Comparison of ENCODE assay signal across 1 cellular context in genomic region chr3:127744216-127744815, GRCh38.
TF ChIP-seq lines count a peak whose summit lies in the region.

No MANE protein-coding gene starts in this region.

TF ChIP-seq in IMR-90, 13 proteins besides CTCF, POLR2A, EP300 and RAD21:
- TF ChIP-seq FOS (IDR thresholded peaks at IDR 0.05; ENCODE audit: low read depth, low read length): no peak
- TF ChIP-seq BHLHE40 (IDR thresholded peaks at IDR 0.05; ENCODE audit: low read depth, low read length): no peak
- no peak for TF ChIP-seq MXI1 (IDR thresholded peaks at IDR 0.05; ENCODE audit: borderline replicate concordance, low read depth, low read length)
- TF ChIP-seq MAZ (IDR thresholded peaks at IDR 0.05; ENCODE audit: borderline replicate concordance, low read depth, low read length): no peak
- no peak for TF ChIP-seq MAFK (IDR thresholded peaks at IDR 0.05; ENCODE audit: low read depth, low read length)
- TF ChIP-seq ELK1 (IDR thresholded peaks at IDR 0.05; ENCODE audit: borderline replicate concordance, low read depth, low read length): no peak
- TF ChIP-seq RFX5 (IDR thresholded peaks at IDR 0.05; ENCODE audit: low read depth, low read length): no peak
- no peak for TF ChIP-seq USF2 (IDR thresholded peaks at IDR 0.05; ENCODE audit: low read depth, low read length)
- TF ChIP-seq NFE2L2 (IDR thresholded peaks at IDR 0.05; ENCODE audit: low read depth, low read length): no peak
- no peak for TF ChIP-seq SMC3 (IDR thresholded peaks at IDR 0.05; ENCODE audit: low read depth, low read length)
- no peak for TF ChIP-seq CHD1 (IDR thresholded peaks at IDR 0.05; ENCODE audit: low read depth, low read length)
- no peak for TF ChIP-seq CEBPB (IDR thresholded peaks at IDR 0.05; ENCODE audit: low read depth, low read length)
- no peak for TF ChIP-seq RCOR1 (IDR thresholded peaks at IDR 0.05; ENCODE audit: insufficient replicate concordance, low read length)
